In the genomic region with DNA sequence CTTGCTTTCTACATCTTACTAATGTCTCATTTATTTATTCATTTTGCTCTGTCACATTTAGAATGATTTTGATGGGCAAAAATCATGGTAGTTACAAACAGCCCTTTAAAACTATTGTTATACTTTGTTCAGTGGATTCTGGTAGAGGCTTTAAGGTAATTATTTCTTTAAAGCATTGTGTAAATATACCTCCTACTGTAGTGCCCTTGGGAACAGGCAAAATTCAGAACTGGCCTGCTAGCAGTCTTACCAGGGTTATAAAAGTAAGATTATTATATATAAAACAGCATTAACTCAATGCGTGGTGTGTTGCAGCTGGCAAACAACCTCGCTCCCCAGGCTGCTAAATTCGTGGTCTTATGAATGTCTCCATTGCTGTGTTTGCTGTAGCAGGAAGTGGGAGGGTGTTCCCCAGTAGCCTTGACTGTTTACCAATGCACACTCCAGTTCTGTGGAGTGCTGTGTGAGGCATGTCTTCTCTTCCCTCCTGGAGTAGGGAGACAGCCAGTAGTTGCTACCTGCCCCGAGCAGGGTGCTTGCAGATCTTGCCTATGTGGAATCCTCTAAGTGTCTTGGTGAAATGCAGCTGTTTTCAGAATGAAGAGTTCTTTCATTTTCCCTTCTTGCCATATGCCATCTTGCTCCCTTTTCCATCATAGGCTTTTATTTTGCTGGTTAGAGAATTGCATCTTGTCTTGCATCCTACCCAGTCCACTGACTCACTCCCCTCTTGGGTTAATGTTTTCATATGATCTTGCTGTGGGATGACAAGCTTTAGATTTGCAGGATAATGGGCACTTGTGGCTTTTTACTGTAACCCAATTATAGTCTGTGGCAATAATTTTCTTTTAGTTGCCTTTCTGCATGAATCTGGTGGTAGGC, we compare ENCODE assay signal across 13 cellular contexts. TPM values are rescaled to one million over a fixed set of nuclear protein-coding genes. Genes with fewer than 3 reads are reported as not detected.
DNase-seq lines count a peak whose midpoint lies in the region; ATAC-seq and TF ChIP-seq lines count a peak whose summit lies in the region.
"Had no signal": no experiment of that assay in that cellular context is flagged by ENCODE, and none has a peak within 500 bp of the region (broad histone marks: within the 10 kb centered on the region; RNA-seq: fewer than 3 reads in every experiment).

No MANE protein-coding gene starts in this region.

- no peaks in the 10 kb centered on the region for H3K9me3 ChIP-seq in prostate gland

- CTCF ChIA-PET in T-cell (lab: Charles Lee), result interaction anchor here in 1 of 2 donors (0.6 kb wide), 1 partner anchor 44 kb away, joined by 3 read pairs; no protein-coding TSS in a partner anchor

- H3K4me1 ChIP-seq in prostate gland (replicated peaks), result peaks cover 3% of the 10 kb centered on the region

- 43% methylated on average over 4 of the region's 4 CpGs for WGBS in prostate gland

- ATAC-seq in T-cell (replicated peaks in 1 of 4) (peak; percentile 72 to 78 (median 74)), GM21723 (IDR thresholded peaks at IDR 0.05; ENCODE audit: unreplicated experiment) (no peak)

- TF ChIP-seq POLR2A in prostate gland (IDR thresholded peaks at IDR 0.05), result no peak

- H3K36me3 Mint-ChIP-seq in T-cell, result peaks cover 56% of the 10 kb centered on the region

- H3K27me3 Mint-ChIP-seq in T-cell, result no peaks in the 10 kb centered on the region
- H3K27me3 Mint-ChIP-seq: type B pancreatic cell had no signal

- intact Hi-C loops in prostate gland (cut with DNase I), result no loop called here

- no peaks in the 10 kb centered on the region for H3K9me3 Mint-ChIP-seq in T-cell
- H3K9me3 Mint-ChIP-seq: neural crest cell, type B pancreatic cell had no signal

- H3K4me1 Mint-ChIP-seq in T-cell, result peaks cover 49 to 66% (median 59%) of the 10 kb centered on the region in 3 donors

- H3K27me3 ChIP-seq in prostate gland (replicated peaks; ENCODE audit: insufficient read depth), result no peaks in the 10 kb centered on the region

- H3K27ac Mint-ChIP-seq in T-cell, result peak overlapping the region; percentile 96 to 97
- H3K27ac Mint-ChIP-seq: type B pancreatic cell had no signal

- no peak overlapping the region for H3K4me3 ChIP-seq in prostate gland

- no peak overlapping the region for H3K27ac ChIP-seq in prostate gland

- DNase-seq in stimulated activated CD8-positive, alpha-beta memory T cell treated with anti-CD3 and anti-CD28 coated beads, Interleukin-12 subunit alpha, Interleukin-12 subunit beta, amount 100 ng/mL, for 1 hour (ENCODE audit: low read depth), result peak; percentile 3
- DNase-seq in stimulated activated CD8-positive, alpha-beta memory T cell treated with anti-CD3 and anti-CD28 coated beads, Interleukin-4, amount 100 ng/mL, for 48 hours, result no peak
- peak in 15 of 34 experiments; percentile 11 to 40 (median 24) for DNase-seq in T-cell
- peak; percentile 56 for DNase-seq in glomerular visceral epithelial cell (ENCODE audit: extremely low spot score)
- DNase-seq in prostate gland (ENCODE audit: low spot score), result no peak
- DNase-seq in NCI-H82 treated with DMSO at 0.1 percent for 48 hours (lab: John Stamatoyannopoulos, UW; ENCODE audit: unreplicated experiment), result no peak
- no peak for DNase-seq in AML-193 (lab: John Stamatoyannopoulos, UW)
- DNase-seq: COR-L47, H7, NCI-H187 had no signal

- H3K36me3 ChIP-seq in prostate gland, result no peaks in the 10 kb centered on the region

- H3K4me3 Mint-ChIP-seq in T-cell, result peak overlapping the region; percentile 35 to 64 (median 55)
- H3K4me3 Mint-ChIP-seq: neural crest cell, type B pancreatic cell had no signal

- TF ChIP-seq CTCF in prostate gland (IDR thresholded peaks at IDR 0.05), result no peak

- POLR2A ChIA-PET in T-cell (lab: Charles Lee), result no interaction called here

RNA-seq across cellular contexts. Expression of a gene that starts 45.3 kb away (rescaled TPM):
- total RNA-seq in T-cell (10 to 100 TPM; 63.4 to 87.5 (median 70.5) TPM), prostate gland (10 to 100 TPM; 60.3 to 91.3 TPM)

Comparison
In these comparisons a context has a peak if more than half of its experiments do, and no peak if none do; other contexts are left out.
1. DNase-seq: peak in stimulated activated CD8-positive, alpha-beta memory T cell treated with anti-CD3 and anti-CD28 coated beads, Interleukin-12 subunit alpha, Interleukin-12 subunit beta, amount 100 ng/mL, for 1 hour (single experiment) and glomerular visceral epithelial cell (single experiment); none in stimulated activated CD8-positive, alpha-beta memory T cell treated with anti-CD3 and anti-CD28 coated beads, Interleukin-4, amount 100 ng/mL, for 48 hours (single experiment), prostate gland (single experiment), NCI-H82 treated with DMSO at 0.1 percent for 48 hours (single experiment) and AML-193 (0 of 2).